10 cellular contexts compared by ENCODE assay signal in the genomic region with DNA sequence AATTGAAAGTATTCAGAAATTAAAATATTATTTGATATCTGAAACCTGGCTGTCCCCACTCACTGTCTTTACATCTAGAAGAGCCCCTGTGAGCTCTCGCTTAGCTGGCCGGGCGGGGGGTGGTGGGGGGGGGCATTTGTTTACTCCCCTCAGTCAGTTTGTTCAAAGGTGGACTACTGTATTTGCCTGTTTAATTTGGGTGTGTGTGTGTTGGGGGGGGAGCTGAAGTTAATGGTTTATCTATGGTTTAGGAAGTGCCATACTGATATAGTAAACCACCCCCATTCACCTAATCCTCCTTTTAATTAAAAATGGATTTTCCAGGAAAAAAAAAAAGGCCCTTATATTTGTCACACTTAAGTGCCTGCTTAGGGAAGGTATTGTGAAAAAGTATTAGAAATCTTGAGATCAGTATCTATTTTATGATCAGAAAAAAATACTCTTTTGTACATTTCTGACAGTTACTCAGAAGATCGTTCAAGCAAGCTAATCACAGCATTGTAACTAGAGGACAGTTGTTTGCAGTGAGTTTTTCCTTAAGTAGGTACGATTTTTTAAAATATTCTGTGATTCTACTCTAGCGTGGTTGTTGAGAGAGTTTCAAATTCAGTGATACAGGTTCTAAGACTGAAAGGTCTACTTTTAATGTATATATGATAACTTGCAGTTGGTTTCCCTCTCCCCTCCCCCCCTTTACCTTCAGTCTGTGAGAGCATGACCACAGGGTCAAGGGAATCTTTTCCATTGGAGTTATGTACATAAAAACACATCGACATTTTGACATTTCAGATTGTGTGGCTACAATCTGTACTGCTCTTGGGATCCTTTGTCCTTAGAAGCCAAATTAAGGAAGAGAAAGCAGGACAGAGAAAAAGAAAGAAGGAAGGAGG. TPM values are rescaled to one million over a fixed set of nuclear protein-coding genes. Genes with fewer than 3 reads are reported as not detected.
DNase-seq lines count a peak whose midpoint lies in the region; ATAC-seq and TF ChIP-seq lines count a peak whose summit lies in the region.
"Had no signal": no experiment of that assay in that cellular context is flagged by ENCODE, and none has a peak within 500 bp of the region (broad histone marks: within the 10 kb centered on the region; RNA-seq: fewer than 3 reads in every experiment).

No MANE protein-coding gene starts in this region.

- TF ChIP-seq POLR2A in HCT116 (IDR thresholded peaks at IDR 0.05; ENCODE audit: borderline replicate concordance, extremely low read depth, insufficient read depth, insufficient read length), result no peak

- intact Hi-C loops in HCT116 (cut with micrococcal nuclease), result no loop called here
- intact Hi-C loops in CD4-positive, alpha-beta T cell (cut with DNase I, micrococcal nuclease), result no loop called here

- no peak overlapping the region for H3K27ac Mint-ChIP-seq in WTC11
- no peak overlapping the region for H3K27ac Mint-ChIP-seq in CD4-positive, alpha-beta T cell
- H3K27ac Mint-ChIP-seq: activated naive CD8-positive, alpha-beta T cell had no signal

- H3K36me3 Mint-ChIP-seq in WTC11, result no peaks in the 10 kb centered on the region
- no peaks in the 10 kb centered on the region for H3K36me3 Mint-ChIP-seq in CD4-positive, alpha-beta T cell (ENCODE audit: low read depth)

- H3K9me3 Mint-ChIP-seq in WTC11, result no peaks in the 10 kb centered on the region
- no peaks in the 10 kb centered on the region for H3K9me3 Mint-ChIP-seq in CD4-positive, alpha-beta T cell

- H3K4me3 ChIP-seq in HCT116 (replicated peaks in 1 of 2; ENCODE audit: low read depth in 1 of 2, low read length in 2 of 2) (no peak overlapping the region), iPS-18a (ENCODE audit: low read length) (peak overlapping the region; percentile 56), skin epidermis (peak overlapping the region in 5 of 7 experiments; percentile 14 to 73 (median 52))

- RAD21 ChIA-PET in HCT116 (lab: Charles Lee; ENCODE audit: low non-redundant PET in 1 of 2, low total read pairs in 2 of 2, uncharacterized antibody in 2 of 2, unreplicated experiment in 2 of 2), result no interaction called here

- TF ChIP-seq RAD21 in HCT116 (IDR thresholded peaks at IDR 0.05; ENCODE audit: low read depth), result no peak

- ATAC-seq in HCT116 (no peak), WTC11 (no peak), HG03469 (IDR thresholded peaks at IDR 0.05; ENCODE audit: unreplicated experiment) (no peak)
- ATAC-seq in CD4-positive, alpha-beta T cell (ENCODE audit: poor library complexity), result no peak

- peaks cover 29 to 59% of the 10 kb centered on the region in 2 experiments for H3K36me3 ChIP-seq in HCT116 (ENCODE audit: control insufficient read depth in 1 of 2, insufficient read depth in 2 of 2, low read length in 2 of 2)
- no peaks in the 10 kb centered on the region for H3K36me3 ChIP-seq in iPS-18a (ENCODE audit: control insufficient read depth, low read depth, low read length)

- no peak overlapping the region for H3K27ac ChIP-seq in HCT116 (ENCODE audit: low read depth, low read length)
- no peak overlapping the region for H3K27ac ChIP-seq in iPS-18a (ENCODE audit: low read length)
- peak overlapping the region in 18 of 21 experiments; percentile 3 to 95 (median 88) for H3K27ac ChIP-seq in skin epidermis
- no peak overlapping the region for H3K27ac ChIP-seq in CD4-positive, alpha-beta T cell (ENCODE audit: low read depth, low read length)

- TF ChIP-seq CTCF in HCT116 (IDR thresholded peaks at IDR 0.05 in 2 of 3, conservative IDR thresholded peaks at IDR 0.05 in 1 of 3; ENCODE audit: borderline replicate concordance in 1 of 3, insufficient read depth in 1 of 3, low read depth in 2 of 3, low read length in 2 of 3), result no peak
- TF ChIP-seq CTCF in WTC11 (IDR thresholded peaks at IDR 0.05), result no peak
- TF ChIP-seq CTCF in CD4-positive, alpha-beta T cell (IDR thresholded peaks at IDR 0.05), result no peak
- TF ChIP-seq CTCF in GM10248 (IDR thresholded peaks at IDR 0.05; ENCODE audit: control extremely low read depth, extremely low read depth, low read depth, missing control alignments), result no peak

- CTCF ChIA-PET in HCT116 (lab: Charles Lee), result no interaction called here
- CTCF ChIA-PET in WTC11 (lab: Charles Lee), result interaction anchor here (0.6 to 4.7 kb wide), 3 partner anchors 8 to 12 kb away, joined by 3 to 47 read pairs (median 6); a partner anchor contains a TSS
- CTCF ChIA-PET in CD4-positive, alpha-beta T cell (lab: Charles Lee), result no interaction called here
- CTCF ChIA-PET in GM10248 (lab: Yijun Ruan, JAX), result interaction anchor here (1.2 kb wide), 1 partner anchor 19 kb away, joined by 3 read pairs; no protein-coding TSS in a partner anchor

- DNase-seq in HCT116 (ENCODE audit: low read depth, low spot score) (no peak), WTC11 (ENCODE audit: low spot score) (no peak), GM10248 (ENCODE audit: extremely low spot score) (no peak), ureter (ENCODE audit: low spot score) (no peak)
- no peak for DNase-seq in CD4-positive, alpha-beta T cell
- DNase-seq: SHP77 had no signal

- BruUV-seq in HCT116 (replicated peaks; lab: Mats Ljungman, UMichigan), result no TSS peak

- POLR2A ChIA-PET in HCT116 (lab: Charles Lee), result no interaction called here
- POLR2A ChIA-PET in WTC11 (lab: Charles Lee), result no interaction called here
- POLR2A ChIA-PET in CD4-positive, alpha-beta T cell (lab: Charles Lee), result interaction anchor here (0.6 kb wide), 1 partner anchor 1065 kb away, joined by 3 read pairs; no protein-coding TSS in a partner anchor
- POLR2A ChIA-PET in GM10248 (lab: Yijun Ruan, JAX), result no interaction called here

- H3K27me3 ChIP-seq in HCT116 (ENCODE audit: insufficient read depth, low read length) (no peaks in the 10 kb centered on the region), iPS-18a (ENCODE audit: control insufficient read depth, insufficient read depth, low read length) (peaks cover 93% of the 10 kb centered on the region)
- H3K27me3 ChIP-seq in CD4-positive, alpha-beta T cell (ENCODE audit: control insufficient read depth, insufficient read depth, low read length), result peaks cover 97% of the 10 kb centered on the region

- H2AFZ ChIP-seq in HCT116 (ENCODE audit: low read depth, low read length, poor library complexity, severe bottlenecking), result no peak overlapping the region

- H3K4me3 Mint-ChIP-seq in WTC11, result peak overlapping the region; percentile 81
- H3K4me3 Mint-ChIP-seq in CD4-positive, alpha-beta T cell, result no peak overlapping the region
- H3K4me3 Mint-ChIP-seq: activated naive CD8-positive, alpha-beta T cell had no signal

- H3K4me2 ChIP-seq in HCT116 (ENCODE audit: low read length), result peak overlapping the region; percentile 10; the same call in 1 of the 2 replicates

- no peaks in the 10 kb centered on the region for H3K9me2 ChIP-seq in HCT116 (ENCODE audit: insufficient read depth)

- H3K4me1 ChIP-seq in HCT116 (ENCODE audit: control insufficient read depth in 1 of 2, insufficient read depth in 2 of 2, low read length in 2 of 2), result peaks cover 17 to 45% of the 10 kb centered on the region in 2 experiments; a peak in 3 of 4 replicates
- H3K4me1 ChIP-seq in iPS-18a (ENCODE audit: control insufficient read depth, low read depth, low read length), result peaks cover 62% of the 10 kb centered on the region

- H3K79me2 ChIP-seq in HCT116 (ENCODE audit: insufficient read depth, low read length), result peaks cover 99% of the 10 kb centered on the region

- H3K9ac ChIP-seq in HCT116 (ENCODE audit: low read length) (no peak overlapping the region), iPS-18a (ENCODE audit: low read length) (no peak overlapping the region)

- peaks cover 67% of the 10 kb centered on the region for H3K27me3 Mint-ChIP-seq in WTC11 (ENCODE audit: low read depth)
- peaks cover 90% of the 10 kb centered on the region for H3K27me3 Mint-ChIP-seq in CD4-positive, alpha-beta T cell

- peaks cover 27% of the 10 kb centered on the region; the same call in 1 of the 2 replicates for H4K20me1 ChIP-seq in HCT116 (ENCODE audit: insufficient read depth)

- peaks cover 83% of the 10 kb centered on the region for H3K4me1 Mint-ChIP-seq in WTC11
- H3K4me1 Mint-ChIP-seq in CD4-positive, alpha-beta T cell (ENCODE audit: low read depth), result peaks cover 8% of the 10 kb centered on the region

- H3K9me3 ChIP-seq in HCT116 (ENCODE audit: control insufficient read depth in 1 of 2, insufficient read depth in 1 of 2, low read depth in 1 of 2, low read length in 2 of 2) (no peaks in the 10 kb centered on the region), iPS-18a (ENCODE audit: control insufficient read depth, low read depth, low read length) (no peaks in the 10 kb centered on the region)
- peaks cover 32% of the 10 kb centered on the region for H3K9me3 ChIP-seq in CD4-positive, alpha-beta T cell (ENCODE audit: control insufficient read depth, low read length)

TF ChIP-seq in HCT116, 20 proteins besides CTCF, POLR2A, EP300 and RAD21:
- no peak for TF ChIP-seq SIN3A (IDR thresholded peaks at IDR 0.05; ENCODE audit: low read depth)
- TF ChIP-seq FOSL1 (IDR thresholded peaks at IDR 0.05; ENCODE audit: low read depth), result no peak

TF ChIP-seq in WTC11, 78 proteins besides CTCF, POLR2A, EP300 and RAD21 (continues in another document):
- TF ChIP-seq, protein P1, sequence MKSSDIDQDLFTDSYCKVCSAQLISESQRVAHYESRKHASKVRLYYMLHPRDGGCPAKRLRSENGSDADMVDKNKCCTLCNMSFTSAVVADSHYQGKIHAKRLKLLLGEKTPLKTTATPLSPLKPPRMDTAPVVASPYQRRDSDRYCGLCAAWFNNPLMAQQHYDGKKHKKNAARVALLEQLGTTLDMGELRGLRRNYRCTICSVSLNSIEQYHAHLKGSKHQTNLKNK (CRISPR knock-in tag; IDR thresholded peaks at IDR 0.05), result no peak
- TF ChIP-seq SP1 (CRISPR knock-in tag; conservative IDR thresholded peaks at IDR 0.05) (no peak), JAZF1 (CRISPR knock-in tag; IDR thresholded peaks at IDR 0.05) (no peak)
- TF ChIP-seq, protein P2, sequence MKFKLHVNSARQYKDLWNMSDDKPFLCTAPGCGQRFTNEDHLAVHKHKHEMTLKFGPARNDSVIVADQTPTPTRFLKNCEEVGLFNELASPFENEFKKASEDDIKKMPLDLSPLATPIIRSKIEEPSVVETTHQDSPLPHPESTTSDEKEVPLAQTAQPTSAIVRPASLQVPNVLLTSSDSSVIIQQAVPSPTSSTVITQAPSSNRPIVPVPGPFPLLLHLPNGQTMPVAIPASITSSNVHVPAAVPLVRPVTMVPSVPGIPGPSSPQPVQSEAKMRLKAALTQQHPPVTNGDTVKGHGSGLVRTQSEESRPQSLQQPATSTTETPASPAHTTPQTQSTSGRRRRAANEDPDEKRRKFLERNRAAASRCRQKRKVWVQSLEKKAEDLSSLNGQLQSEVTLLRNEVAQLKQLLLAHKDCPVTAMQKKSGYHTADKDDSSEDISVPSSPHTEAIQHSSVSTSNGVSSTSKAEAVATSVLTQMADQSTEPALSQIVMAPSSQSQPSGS (CRISPR knock-in tag; IDR thresholded peaks at IDR 0.05; ENCODE audit: borderline replicate concordance, low read depth), result no peak

RNA-seq across cellular contexts. Expression of a gene that starts 8.5 kb away (rescaled TPM):
- total RNA-seq in HCT116 (2021; ENCODE audit: unreplicated experiment) (61.4 TPM), WTC11 (2021) (0.27 to 0.57 TPM (median 0.55 TPM) in 3 replicates), ureter (90.8 TPM)
- polyA plus RNA-seq in HCT116 (2012), result 26.9 and 28.0 TPM in 2 replicates
- total RNA-seq in CD4-positive, alpha-beta T cell, result not detected

Comparison
In these comparisons a context has a peak if more than half of its experiments do, and no peak if none do; other contexts are left out.
1. H3K27ac ChIP-seq: peak in skin epidermis (18 of 21); none in HCT116 (single experiment), iPS-18a (single experiment) and CD4-positive, alpha-beta T cell (single experiment).
2. H3K4me3 ChIP-seq: peak in iPS-18a (single experiment) and skin epidermis (5 of 7); none in HCT116 (0 of 2).
3. RNA of a gene that starts 8.5 kb away (total RNA-seq): 90.8 TPM in ureter (single experiment) and 61.4 TPM in HCT116 (single experiment); 0.27 to 0.57 TPM in WTC11 and not detected in CD4-positive, alpha-beta T cell; every median in the first group is over 10 times any median in the second.
4. CTCF ChIA-PET loops: an anchor here in WTC11 (0.6 to 4.7 kb wide) and GM10248 (1.2 kb wide); none called in HCT116 and CD4-positive, alpha-beta T cell.